Comparison of ENCODE assay signal across 8 cellular contexts in genomic region chr14:88824314-88825077, GRCh38. TPM values are rescaled to one million over a fixed set of nuclear protein-coding genes. Genes with fewer than 3 reads are reported as not detected.
A peak's percentile ranks its signal among the peaks of the same experiment; 100 is the strongest.
DNase-seq lines count a peak whose midpoint lies in the region; ATAC-seq and TF ChIP-seq lines count a peak whose summit lies in the region.

TTC8 (plus strand) TSS chr14:88824651; CDS start chr14:88824708, 57 bp downstream.

- peak in 16 of 56 donors; percentile 3 to 24 (median 14) for TF ChIP-seq CTCF in dorsolateral prefrontal cortex (IDR thresholded peaks at IDR 0.05 in 54 of 56, conservative IDR thresholded peaks at IDR 0.05 in 2 of 56; ENCODE audit: low read depth in 1 of 56, partially characterized antibody in 56 of 56)
- TF ChIP-seq CTCF in liver (IDR thresholded peaks at IDR 0.05; ENCODE audit: low read depth, low read length, missing input control): no peak

- H3K4me1 ChIP-seq in CD4-positive, CD25-positive, alpha-beta regulatory T cell (ENCODE audit: control insufficient read depth, insufficient read depth, low read length, poor library complexity, severe bottlenecking): peaks cover 13% of the 10 kb centered on the region
- peaks cover 0 to 26% (median 20%) of the 10 kb centered on the region in 4 donors for H3K4me1 ChIP-seq in liver (ENCODE audit: control insufficient read depth in 4 of 4, insufficient read depth in 4 of 4, low read length in 3 of 4)

- peak; percentile 91 to 92 for ATAC-seq in CD4-positive, CD25-positive, alpha-beta regulatory T cell (ENCODE audit: low read depth in 2 of 2)
- ATAC-seq in GM19438 (IDR thresholded peaks at IDR 0.05; ENCODE audit: low read depth, unreplicated experiment) (peak; percentile 98), HG03571 (IDR thresholded peaks at IDR 0.05; ENCODE audit: unreplicated experiment) (peak; percentile 99)

- H3K9ac ChIP-seq in liver (ENCODE audit: low read depth in 1 of 2, low read length in 2 of 2): peak within 1 kb of the TSS; percentile 84 to 90

- H3K4me3 ChIP-seq in CD4-positive, CD25-positive, alpha-beta regulatory T cell (ENCODE audit: low read depth, low read length): peak within 1 kb of the TSS; percentile 87
- H3K4me3 ChIP-seq in dorsolateral prefrontal cortex (peak within 1 kb of the TSS; percentile 61 to 91 (median 78)), liver (ENCODE audit: low read depth in 1 of 3, low read length in 3 of 3) (peak within 1 kb of the TSS; percentile 78 to 97 (median 90))

- H3K4me3 Mint-ChIP-seq in CD4-positive, CD25-positive, alpha-beta regulatory T cell: peak within 1 kb of the TSS; percentile 88 to 92 (median 88)
- H3K4me3 Mint-ChIP-seq in activated CD4-positive, alpha-beta memory T cell treated with anti-CD3 and anti-CD28 coated beads for 36 hours: peak within 1 kb of the TSS; percentile 94

- CTCF ChIA-PET in activated CD4-positive, alpha-beta memory T cell treated with anti-CD3 and anti-CD28 coated beads for 36 hours (lab: Charles Lee): interaction anchor here (0.6 to 2.1 kb wide), 6 partner anchors 32 to 1116 kb away, joined by 3 to 13 read pairs (median 3); partner anchors contain the start of gene EML5

- peak within 1 kb of the TSS; percentile 97 to 98 (median 98) for H3K27ac Mint-ChIP-seq in CD4-positive, CD25-positive, alpha-beta regulatory T cell
- H3K27ac Mint-ChIP-seq in activated CD4-positive, alpha-beta memory T cell treated with anti-CD3 and anti-CD28 coated beads for 36 hours: peak within 1 kb of the TSS; percentile 94

- peaks cover 8% of the 10 kb centered on the region for H3K27me3 ChIP-seq in CD4-positive, CD25-positive, alpha-beta regulatory T cell (ENCODE audit: control insufficient read depth, insufficient read depth, low read length)
- H3K27me3 ChIP-seq in dorsolateral prefrontal cortex: no peaks in the 10 kb centered on the region
- no peaks in the 10 kb centered on the region for H3K27me3 ChIP-seq in liver (ENCODE audit: control insufficient read depth in 4 of 4, insufficient read depth in 4 of 4, low read length in 3 of 4)

- no peaks in the 10 kb centered on the region for H3K9me3 ChIP-seq in CD4-positive, CD25-positive, alpha-beta regulatory T cell (ENCODE audit: control insufficient read depth in 2 of 2, low read length in 2 of 2)
- H3K9me3 ChIP-seq in liver (ENCODE audit: control insufficient read depth in 4 of 4, low read length in 3 of 4): no peaks in the 10 kb centered on the region

- peak within 1 kb of the TSS; percentile 74 for H3K27ac ChIP-seq in CD4-positive, CD25-positive, alpha-beta regulatory T cell (ENCODE audit: insufficient read depth, low read length, poor library complexity, severe bottlenecking)
- H3K27ac ChIP-seq in dorsolateral prefrontal cortex: peak within 1 kb of the TSS in 58 of 59 donors; percentile 66 to 94 (median 86)
- peak within 1 kb of the TSS; percentile 72 to 86 for H3K27ac ChIP-seq in liver (ENCODE audit: low read depth in 1 of 2, low read length in 2 of 2)

- POLR2A ChIA-PET in activated CD4-positive, alpha-beta memory T cell treated with anti-CD3 and anti-CD28 coated beads for 36 hours (lab: Charles Lee): interaction anchor here (0.8 to 3.1 kb wide), 3 partner anchors 31 to 156 kb away, joined by 3 to 12 read pairs (median 8); partner anchors contain the start of gene EML5

- no peaks in the 10 kb centered on the region for H3K36me3 ChIP-seq in CD4-positive, CD25-positive, alpha-beta regulatory T cell (ENCODE audit: control insufficient read depth, insufficient read depth, low read length)
- no peaks in the 10 kb centered on the region for H3K36me3 ChIP-seq in liver (ENCODE audit: control insufficient read depth in 4 of 4, insufficient read depth in 3 of 4, low read depth in 1 of 4, low read length in 3 of 4)

- no peaks in the 10 kb centered on the region for H3K36me3 Mint-ChIP-seq in CD4-positive, CD25-positive, alpha-beta regulatory T cell
- no peaks in the 10 kb centered on the region for H3K36me3 Mint-ChIP-seq in activated CD4-positive, alpha-beta memory T cell treated with anti-CD3 and anti-CD28 coated beads for 36 hours

- peaks cover 39% of the 10 kb centered on the region for H3K27me3 Mint-ChIP-seq in CD4-positive, CD25-positive, alpha-beta regulatory T cell
- peaks cover 3% of the 10 kb centered on the region for H3K27me3 Mint-ChIP-seq in activated CD4-positive, alpha-beta memory T cell treated with anti-CD3 and anti-CD28 coated beads for 36 hours

- H3K9me3 Mint-ChIP-seq in CD4-positive, CD25-positive, alpha-beta regulatory T cell: no peaks in the 10 kb centered on the region
- no peaks in the 10 kb centered on the region for H3K9me3 Mint-ChIP-seq in activated CD4-positive, alpha-beta memory T cell treated with anti-CD3 and anti-CD28 coated beads for 36 hours

- peak; percentile 19 to 26 for TF ChIP-seq RAD21 in liver (IDR thresholded peaks at IDR 0.05)

- intact Hi-C loops in activated CD4-positive, alpha-beta memory T cell treated with anti-CD3 and anti-CD28 coated beads for 36 hours (cut with micrococcal nuclease): loop anchor here (1.0 kb wide), 1 partner anchor 32 kb away; the partner anchor contains the start of gene EML5
- intact Hi-C loops in dorsolateral prefrontal cortex (cut with DNase I): no loop called here

- H3K4me1 Mint-ChIP-seq in CD4-positive, CD25-positive, alpha-beta regulatory T cell: peaks cover 3 to 16% (median 10%) of the 10 kb centered on the region in 4 donors
- H3K4me1 Mint-ChIP-seq in activated CD4-positive, alpha-beta memory T cell treated with anti-CD3 and anti-CD28 coated beads for 36 hours (ENCODE audit: low read depth): peaks cover 10% of the 10 kb centered on the region

- WGBS in liver: under 1% methylated on average over 50 of the region's 50 CpGs

- peak; percentile 71 to 90 (median 87) for DNase-seq in CD4-positive, CD25-positive, alpha-beta regulatory T cell
- DNase-seq in NCI-H82 (lab: John Stamatoyannopoulos, UW) (peak; percentile 90), dorsolateral prefrontal cortex (peak; percentile 45 to 89 (median 79))
- peak; percentile 87 for DNase-seq in activated CD4-positive, alpha-beta memory T cell treated with anti-CD3 and anti-CD28 coated beads for 36 hours
- DNase-seq in stimulated activated CD4-positive, alpha-beta T cell treated with anti-CD3 and anti-CD28 coated beads, Interleukin-4, amount 100 ng/mL, for 1 hour: peak; percentile 80

TF ChIP-seq in liver, 16 proteins besides CTCF, POLR2A, EP300 and RAD21:
- TF ChIP-seq TAF1 (conservative IDR thresholded peaks at IDR 0.05) (peak; percentile 79), REST (IDR thresholded peaks at IDR 0.05) (peak; percentile 25), HNF4A (conservative IDR thresholded peaks at IDR 0.05) (peak in 1 of 2 donors; percentile 34), MAX (IDR thresholded peaks at IDR 0.05) (peak; percentile 51), EGR1 (IDR thresholded peaks at IDR 0.05; ENCODE audit: low read depth in 2 of 2) (peak in 1 of 2 donors; percentile 17), GABPA (IDR thresholded peaks at IDR 0.05 in 1 of 2, conservative IDR thresholded peaks at IDR 0.05 in 1 of 2) (peak in 1 of 2 donors; percentile 9), YY1 (IDR thresholded peaks at IDR 0.05) (peak; percentile 95), JUND (IDR thresholded peaks at IDR 0.05) (no peak), NR2F2 (IDR thresholded peaks at IDR 0.05) (no peak), SP1 (IDR thresholded peaks at IDR 0.05) (peak; percentile 44)
TF ChIP-seq in liver: peak in this region for 8.

RNA-seq across cellular contexts. Expression of gene TTC8, which starts in this region (rescaled TPM):
- 2.0 TPM for total RNA-seq in CD4-positive, CD25-positive, alpha-beta regulatory T cell
- polyA plus RNA-seq in CD4-positive, CD25-positive, alpha-beta regulatory T cell: under 1 TPM in 3 of 4 donors, not detected in 1; 0.63 to 0.92 (median 0.65) TPM
- 1 to 10 TPM; 3.3 to 4.9 TPM for total RNA-seq in activated CD4-positive, alpha-beta memory T cell treated with anti-CD3 and anti-CD28 coated beads for 36 hours
- total RNA-seq in dorsolateral prefrontal cortex (10 to 100 TPM; 10.7 to 54.1 (median 29.8) TPM), liver (10 to 100 TPM; 10.1 to 11.7 TPM)
- polyA plus RNA-seq in liver: 10 to 100 TPM in 1 of 2 donors, 1 to 10 TPM in 1; 7.3 to 10.7 TPM

Comparison
In these comparisons a context has a peak if more than half of its experiments do, and no peak if none do; other contexts are left out.
1. Peak in every context shown above with its lines: DNase-seq, ATAC-seq, H3K4me3 ChIP-seq and H3K27ac ChIP-seq.
2. RNA of gene TTC8 (polyA plus RNA-seq): 7.3 to 10.7 TPM in liver; 0.63 to 0.92 TPM in CD4-positive, CD25-positive, alpha-beta regulatory T cell; every median in the first group is over 4 times any median in the second.